In the genomic region with DNA sequence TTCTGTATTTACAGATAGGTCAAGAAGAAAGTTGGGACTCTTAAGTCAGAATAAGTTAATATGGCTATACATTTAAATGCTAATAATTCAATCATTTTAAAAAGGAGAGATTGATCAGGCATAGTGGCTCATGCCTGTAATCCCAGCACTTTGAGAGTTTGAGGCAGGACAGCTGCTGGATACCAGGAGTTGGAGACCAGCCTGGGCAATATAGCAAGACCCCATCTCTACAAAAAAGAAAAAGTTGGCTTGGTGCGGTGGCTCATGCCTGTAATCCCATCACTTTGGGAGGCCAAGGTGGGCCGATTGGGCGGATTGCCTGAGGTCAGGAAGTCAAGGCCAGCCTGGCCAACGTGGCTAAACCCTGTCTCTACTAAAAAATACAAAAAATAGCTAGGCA, we compare ENCODE assay signal across 24 cellular contexts. TPM values are rescaled to one million over a fixed set of nuclear protein-coding genes. Genes with fewer than 3 reads are reported as not detected.
"Had no signal": no experiment of that assay in that cellular context is flagged by ENCODE, and none has a peak within 500 bp of the region (broad histone marks: within the 10 kb centered on the region; RNA-seq: fewer than 3 reads in every experiment).

No MANE protein-coding gene starts in this region.

- H3K27ac ChIP-seq: coronary artery, dorsolateral prefrontal cortex, esophagus muscularis mucosa, foreskin keratinocyte, gastroesophageal sphincter, heart left ventricle, hepatocyte, left ventricle myocardium inferior, lower lobe of right lung had no signal

- H2AFZ ChIP-seq: hepatocyte had no signal

- H3K4me1 ChIP-seq: esophagus muscularis mucosa, foreskin keratinocyte, gastroesophageal sphincter, heart left ventricle, left ventricle myocardium inferior, lower lobe of right lung had no signal

- ATAC-seq: foreskin keratinocyte, gastroesophageal sphincter, heart left ventricle, left colon, left lobe of liver, lower lobe of right lung had no signal

- H3K79me2 ChIP-seq: hepatocyte had no signal

- FAIRE-seq: colon, endothelial cell of umbilical vein, frontal cortex, kidney had no signal

- H3K4me2 ChIP-seq: hepatocyte had no signal

- DNase-seq: dermis blood vessel endothelial cell; dorsolateral prefrontal cortex; effector CD4-positive, alpha-beta T cell; effector memory CD4-positive, alpha-beta T cell; foreskin keratinocyte; heart left ventricle; hypothalamus; immature natural killer cell; islet precursor cell; kidney; kidney glomerular epithelial cell; left colon; left ventricle myocardium inferior; lower lobe of right lung; mesenchymal stem cell; midbrain had no signal

- H3K4me3 ChIP-seq: coronary artery, dorsolateral prefrontal cortex, esophagus muscularis mucosa, gastroesophageal sphincter, heart left ventricle, hepatocyte, left ventricle myocardium inferior, lower lobe of right lung had no signal

- H3K27me3 ChIP-seq: dorsolateral prefrontal cortex, esophagus muscularis mucosa, foreskin keratinocyte, gastroesophageal sphincter, heart left ventricle, hepatocyte had no signal

- H3K9me3 ChIP-seq: esophagus muscularis mucosa, gastroesophageal sphincter, heart left ventricle, left ventricle myocardium inferior, lower lobe of right lung had no signal

- H3K36me3 ChIP-seq: esophagus muscularis mucosa, gastroesophageal sphincter, heart left ventricle, left ventricle myocardium inferior, lower lobe of right lung had no signal

RNA-seq across cellular contexts. Expression of a gene that starts 15.0 kb away (rescaled TPM):
- total RNA-seq: left ventricle myocardium inferior had no signal
